ENCODE assay signal across 18 cellular contexts in genomic region chrX:50107470-50107869, GRCh38.
"Had no signal": no experiment of that assay in that cellular context is flagged by ENCODE, and none has a peak within 500 bp of the region (broad histone marks: within the 10 kb centered on the region; RNA-seq: fewer than 3 reads in every experiment).

No MANE protein-coding gene starts in this region.

- H3K36me3 Mint-ChIP-seq: activated CD4-positive, alpha-beta memory T cell treated with anti-CD3 and anti-CD28 coated beads for 36 hours; activated CD8-positive, alpha-beta memory T cell treated with anti-CD3 and anti-CD28 coated beads, Interleukin-2, amount 10 ng/mL, durations not matched to agents 7 days and 5 days; naive B cell; neural progenitor cell had no signal

- DNase-seq: activated CD4-positive, alpha-beta memory T cell treated with anti-CD3 and anti-CD28 coated beads for 36 hours; activated CD4-positive, alpha-beta T cell treated with anti-CD3 and anti-CD28 coated beads for 36 hours; activated CD8-positive, alpha-beta memory T cell treated with anti-CD3 and anti-CD28 coated beads, Interleukin-2, amount 10 ng/mL, durations not matched to agents 7 days and 5 days; activated naive CD4-positive, alpha-beta T cell treated with anti-CD3 and anti-CD28 coated beads, Interleukin-2, amount 50 U/mL, for 16 hours; activated T-cell treated with anti-CD3 and anti-CD28 coated beads, Interleukin-2, amount 50 U/mL, for 24 hours; adrenal gland; colonic mucosa; effector CD8-positive, alpha-beta T cell; hippocampal formation; kidney; left lung; naive B cell; psoas muscle; right lobe of liver; T-helper 17 cell had no signal

- H3K9me3 Mint-ChIP-seq: activated CD4-positive, alpha-beta memory T cell treated with anti-CD3 and anti-CD28 coated beads for 36 hours; activated T-cell treated with anti-CD3 and anti-CD28 coated beads, Interleukin-2, amount 50 U/mL, for 24 hours; neural progenitor cell; stimulated activated naive CD8-positive, alpha-beta T cell treated with anti-CD3 and anti-CD28 coated beads, Interleukin-15, Interleukin-2, amounts not matched to agents 100 ng/mL and 50 ng/mL, for 24 hours had no signal

- H3K27ac Mint-ChIP-seq: activated CD4-positive, alpha-beta memory T cell treated with anti-CD3 and anti-CD28 coated beads for 36 hours; activated CD4-positive, alpha-beta T cell treated with anti-CD3 and anti-CD28 coated beads for 36 hours; activated CD8-positive, alpha-beta memory T cell treated with anti-CD3 and anti-CD28 coated beads, Interleukin-2, amount 10 ng/mL, durations not matched to agents 7 days and 5 days; activated T-cell treated with anti-CD3 and anti-CD28 coated beads, Interleukin-2, amount 50 U/mL, for 24 hours; naive B cell; neural progenitor cell; stimulated activated naive CD8-positive, alpha-beta T cell treated with anti-CD3 and anti-CD28 coated beads, Interleukin-15, Interleukin-2, amounts not matched to agents 100 ng/mL and 50 ng/mL, for 24 hours; T-helper 17 cell had no signal

- H3K27me3 Mint-ChIP-seq: activated CD4-positive, alpha-beta memory T cell treated with anti-CD3 and anti-CD28 coated beads for 36 hours; activated CD4-positive, alpha-beta T cell treated with anti-CD3 and anti-CD28 coated beads for 36 hours; activated CD8-positive, alpha-beta memory T cell treated with anti-CD3 and anti-CD28 coated beads, Interleukin-2, amount 10 ng/mL, durations not matched to agents 7 days and 5 days; naive B cell; stimulated activated naive CD8-positive, alpha-beta T cell treated with anti-CD3 and anti-CD28 coated beads, Interleukin-15, Interleukin-2, amounts not matched to agents 100 ng/mL and 50 ng/mL, for 24 hours; T-helper 17 cell had no signal

- H3K4me3 ChIP-seq: adrenal gland, colonic mucosa, left lung, neural progenitor cell, psoas muscle, right lobe of liver, suprapubic skin had no signal

- H3K27ac ChIP-seq: colonic mucosa, left lung, neural progenitor cell, psoas muscle, right lobe of liver, suprapubic skin had no signal

- H3K27me3 ChIP-seq: colonic mucosa, left lung, neural progenitor cell, right lobe of liver, suprapubic skin had no signal

- H3K9me3 ChIP-seq: adrenal gland, colonic mucosa, left lung, psoas muscle, right lobe of liver, suprapubic skin had no signal

- H3K36me3 ChIP-seq: adrenal gland, colonic mucosa, left lung, neural progenitor cell, right lobe of liver, suprapubic skin had no signal

- H3K4me1 Mint-ChIP-seq: activated CD8-positive, alpha-beta memory T cell treated with anti-CD3 and anti-CD28 coated beads, Interleukin-2, amount 10 ng/mL, durations not matched to agents 7 days and 5 days; T-helper 17 cell had no signal

- H3K4me3 Mint-ChIP-seq: activated CD4-positive, alpha-beta memory T cell treated with anti-CD3 and anti-CD28 coated beads for 36 hours; activated CD4-positive, alpha-beta T cell treated with anti-CD3 and anti-CD28 coated beads for 36 hours; activated CD8-positive, alpha-beta memory T cell treated with anti-CD3 and anti-CD28 coated beads, Interleukin-2, amount 10 ng/mL, durations not matched to agents 7 days and 5 days; activated T-cell treated with anti-CD3 and anti-CD28 coated beads, Interleukin-2, amount 50 U/mL, for 24 hours; naive B cell; neural progenitor cell; stimulated activated naive CD8-positive, alpha-beta T cell treated with anti-CD3 and anti-CD28 coated beads, Interleukin-15, Interleukin-2, amounts not matched to agents 100 ng/mL and 50 ng/mL, for 24 hours; T-helper 17 cell had no signal

- ATAC-seq: activated CD4-positive, alpha-beta T cell treated with anti-CD3 and anti-CD28 coated beads for 36 hours; activated CD8-positive, alpha-beta memory T cell treated with anti-CD3 and anti-CD28 coated beads, Interleukin-2, amount 10 ng/mL, durations not matched to agents 7 days and 5 days; psoas muscle; right lobe of liver; T-helper 17 cell had no signal

- H3K4me1 ChIP-seq: adrenal gland, colonic mucosa, left lung, neural progenitor cell, psoas muscle, right lobe of liver, suprapubic skin had no signal
